Comparison of ENCODE assay signal across 14 cellular contexts in the genomic region with DNA sequence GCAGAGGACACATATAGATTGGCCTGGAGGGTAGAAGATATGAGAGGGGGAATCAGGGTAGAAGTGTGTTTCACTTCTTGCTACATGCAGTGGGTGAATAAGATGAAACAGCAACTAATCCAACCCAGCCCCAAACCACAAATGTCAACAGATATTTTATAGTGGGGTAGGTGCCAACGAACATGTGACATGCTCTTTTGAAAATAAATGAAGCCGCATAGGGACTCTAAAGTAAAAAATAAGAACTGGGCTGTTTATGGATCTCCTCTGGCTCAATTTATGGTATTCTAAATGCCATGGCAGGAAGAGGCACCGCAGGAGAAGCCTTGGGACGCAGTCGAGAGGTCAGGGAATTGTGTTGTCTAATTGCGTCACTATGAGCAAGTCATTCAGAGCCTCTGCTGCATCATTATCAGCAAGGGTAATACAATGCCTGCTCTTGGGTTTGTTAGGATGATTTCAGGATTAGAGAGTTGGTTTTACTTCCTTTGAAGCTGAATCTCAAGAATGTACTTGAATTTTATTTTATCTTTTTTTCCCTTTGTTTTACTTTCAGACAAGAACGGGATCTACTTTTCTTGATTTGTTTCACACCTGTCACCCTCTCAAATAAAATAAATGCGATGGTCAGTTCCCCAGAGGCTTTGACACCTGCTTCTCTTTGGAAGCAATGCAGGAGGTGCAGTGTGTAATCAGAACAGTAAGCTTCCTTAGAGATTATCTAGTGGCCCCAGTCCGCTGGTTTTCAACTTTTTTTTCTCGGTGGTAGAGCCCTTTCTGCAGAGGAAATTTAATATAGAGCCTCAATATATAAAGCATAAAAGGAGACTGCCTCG.
A peak's percentile ranks its signal among the peaks of the same experiment; 100 is the strongest.
DNase-seq lines count a peak whose midpoint lies in the region; ATAC-seq and TF ChIP-seq lines count a peak whose summit lies in the region.
"Had no signal": no experiment of that assay in that cellular context is flagged by ENCODE, and none has a peak within 500 bp of the region (broad histone marks: within the 10 kb centered on the region; RNA-seq: fewer than 3 reads in every experiment).

No MANE protein-coding gene starts in this region.

- DNase-seq in DND-41 (peak; percentile 68), MV-4-11 (lab: John Stamatoyannopoulos, UW) (peak; percentile 91), activated B cell treated with CpG ODN at 0.5 μM for 24 hours (no peak), nephron progenitor cell (no peak), DMS 273 treated with DMSO at 0.1 percent for 48 hours (lab: John Stamatoyannopoulos, UW) (no peak), left lobe of liver (ENCODE audit: low spot score) (no peak), GM20000 (ENCODE audit: low spot score) (no peak)
- DNase-seq: adrenal gland; NCI-H446 treated with DMSO at 0.1 percent for 48 hours; stimulated activated CD4-positive, alpha-beta T cell treated with anti-CD3 and anti-CD28 coated beads, Interleukin-4, amount 100 ng/mL, for 4 hours; T-helper 1 cell; testis had no signal

- peak; percentile 95 for ATAC-seq in DND-41 (ENCODE audit: insufficient read depth, low read depth)
- peak; percentile 34 for ATAC-seq in activated B cell treated with CpG ODN at 0.5 μM for 24 hours (ENCODE audit: low read depth)
- ATAC-seq in GM21447 (IDR thresholded peaks at IDR 0.05; ENCODE audit: unreplicated experiment): no peak
- no peak for ATAC-seq in left lobe of liver

- H3K9ac ChIP-seq in DND-41 (ENCODE audit: low read depth, low read length): peak overlapping the region; percentile 60

- H3K36me3 Mint-ChIP-seq in activated B cell treated with CpG ODN at 0.5 μM for 24 hours (ENCODE audit: low read depth): no peaks in the 10 kb centered on the region
- H3K36me3 Mint-ChIP-seq in nephron progenitor cell (ENCODE audit: low read depth): no peaks in the 10 kb centered on the region
- H3K36me3 Mint-ChIP-seq: immature natural killer cell had no signal

- H3K4me3 Mint-ChIP-seq in activated B cell treated with CpG ODN at 0.5 μM for 24 hours (peak overlapping the region; percentile 55), nephron progenitor cell (no peak overlapping the region)

- H3K27me3 ChIP-seq in DND-41 (ENCODE audit: insufficient read depth, low read length, poor library complexity): no peaks in the 10 kb centered on the region
- H3K27me3 ChIP-seq: adrenal gland, testis had no signal

- H3K36me3 ChIP-seq in DND-41 (ENCODE audit: insufficient read depth, low read length): no peaks in the 10 kb centered on the region
- H3K36me3 ChIP-seq: adrenal gland had no signal

- peak overlapping the region in 1 of 2 experiments; percentile 30; a peak in 2 of 4 replicates for H3K4me3 ChIP-seq in DND-41 (ENCODE audit: low read depth in 1 of 2, low read length in 2 of 2)
- H3K4me3 ChIP-seq: adrenal gland, testis had no signal

- H3K4me1 ChIP-seq in DND-41 (ENCODE audit: insufficient read depth, low read length): peaks cover 61% of the 10 kb centered on the region
- H3K4me1 ChIP-seq: adrenal gland, testis had no signal

- H3K79me2 ChIP-seq in DND-41 (ENCODE audit: insufficient read depth, low read length): no peaks in the 10 kb centered on the region

- H2AFZ ChIP-seq in DND-41 (ENCODE audit: low read depth, low read length): peak overlapping the region; percentile 64

- H3K27ac Mint-ChIP-seq in activated B cell treated with CpG ODN at 0.5 μM for 24 hours: peak overlapping the region; percentile 68
- H3K27ac Mint-ChIP-seq in nephron progenitor cell: peak overlapping the region; percentile 65

- no peaks in the 10 kb centered on the region for H4K20me1 ChIP-seq in DND-41 (ENCODE audit: insufficient read depth, low read length)

- POLR2A ChIA-PET in activated B cell treated with CpG ODN at 0.5 μM for 24 hours (lab: Charles Lee): no interaction called here

- peak overlapping the region; percentile 97 for H3K27ac ChIP-seq in DND-41 (ENCODE audit: low read length)
- H3K27ac ChIP-seq: adrenal gland, testis had no signal

- H3K27me3 Mint-ChIP-seq in activated B cell treated with CpG ODN at 0.5 μM for 24 hours (no peaks in the 10 kb centered on the region), nephron progenitor cell (ENCODE audit: low read depth, poor library complexity) (no peaks in the 10 kb centered on the region)

- no peak for TF ChIP-seq CTCF in DND-41 (IDR thresholded peaks at IDR 0.05; ENCODE audit: borderline replicate concordance, extremely low read depth, low read length, poor library complexity, severe bottlenecking)
- TF ChIP-seq CTCF in activated B cell treated with CpG ODN at 0.5 μM for 24 hours (IDR thresholded peaks at IDR 0.05): no peak
- TF ChIP-seq CTCF in nephron progenitor cell (IDR thresholded peaks at IDR 0.05): no peak
- TF ChIP-seq CTCF in GM20000 (IDR thresholded peaks at IDR 0.05; ENCODE audit: extremely low read depth, missing control alignments): no peak

- H3K9me3 Mint-ChIP-seq in activated B cell treated with CpG ODN at 0.5 μM for 24 hours (no peaks in the 10 kb centered on the region), nephron progenitor cell (peaks cover 15% of the 10 kb centered on the region)
- H3K9me3 Mint-ChIP-seq: immature natural killer cell had no signal

- H3K4me1 Mint-ChIP-seq in activated B cell treated with CpG ODN at 0.5 μM for 24 hours (peaks cover 17% of the 10 kb centered on the region), nephron progenitor cell (peaks cover 40% of the 10 kb centered on the region)

- H3K4me2 ChIP-seq in DND-41 (ENCODE audit: insufficient read depth, low read length): peak overlapping the region; percentile 59

- intact Hi-C loops in activated B cell treated with CpG ODN at 0.5 μM for 24 hours (cut with micrococcal nuclease): no loop called here

- H3K9me3 ChIP-seq in DND-41 (ENCODE audit: insufficient read depth, low read length, severe bottlenecking): peaks cover 3% of the 10 kb centered on the region
- H3K9me3 ChIP-seq: adrenal gland, testis had no signal

- CTCF ChIA-PET in activated B cell treated with CpG ODN at 0.5 μM for 24 hours (lab: Charles Lee): no interaction called here

Comparison
In these comparisons a context has a peak if more than half of its experiments do, and no peak if none do; other contexts are left out.
1. ATAC-seq: peak in DND-41 (single experiment) and activated B cell treated with CpG ODN at 0.5 μM for 24 hours (single experiment); none in GM21447 (single experiment) and left lobe of liver (single experiment).
2. DNase-seq: peak in DND-41 (single experiment) and MV-4-11 (single experiment); none in activated B cell treated with CpG ODN at 0.5 μM for 24 hours (single experiment), nephron progenitor cell (single experiment), DMS 273 treated with DMSO at 0.1 percent for 48 hours (single experiment), left lobe of liver (single experiment) and GM20000 (single experiment).